In genomic region chr1:64162151-64162550, GRCh38 we compare ENCODE assay signal across 24 cellular contexts. TPM values are rescaled to one million over a fixed set of nuclear protein-coding genes. Genes with fewer than 3 reads are reported as not detected.
DNase-seq lines count a peak whose midpoint lies in the region; ATAC-seq and TF ChIP-seq lines count a peak whose summit lies in the region.
"Had no signal": no experiment of that assay in that cellular context is flagged by ENCODE, and none has a peak within 500 bp of the region (broad histone marks: within the 10 kb centered on the region; RNA-seq: fewer than 3 reads in every experiment).

No MANE protein-coding gene starts in this region.

- H3K4me1 Mint-ChIP-seq in neural progenitor cell = peaks cover 20% of the 10 kb centered on the region
- H3K4me1 Mint-ChIP-seq: activated B cell treated with CpG ODN at 0.5 μM for 24 hours had no signal

- H3K4me3 ChIP-seq in adipocyte (ENCODE audit: low read length) = no peak overlapping the region
- no peak overlapping the region for H3K4me3 ChIP-seq in neural progenitor cell
- H3K4me3 ChIP-seq in gastroesophageal sphincter = no peak overlapping the region
- H3K4me3 ChIP-seq: dorsolateral prefrontal cortex, HAP-1, ovary, upper lobe of right lung had no signal

- no peaks in the 10 kb centered on the region for H3K9me3 Mint-ChIP-seq in neural progenitor cell
- H3K9me3 Mint-ChIP-seq: activated B cell treated with CpG ODN at 0.5 μM for 24 hours; activated T-cell treated with anti-CD3 and anti-CD28 coated beads, Interleukin-2, amount 50 U/mL, for 4 hours had no signal

- no peak for ATAC-seq in GM21619 (IDR thresholded peaks at IDR 0.05; ENCODE audit: unreplicated experiment)
- ATAC-seq in gastroesophageal sphincter = no peak
- ATAC-seq: activated CD8-positive, alpha-beta T cell treated with anti-CD3 and anti-CD28 coated beads, Interleukin-2, amount 10 ng/mL, durations not matched to agents 7 days and 5 days; activated T-cell treated with anti-CD3 and anti-CD28 coated beads, Interleukin-2, amount 50 U/mL, for 4 hours; stimulated activated naive CD8-positive, alpha-beta T cell treated with anti-CD3 and anti-CD28 coated beads, Interleukin-15, Interleukin-2, amounts not matched to agents 100 U/mL and 50 U/mL, for 24 hours had no signal

- no peak for TF ChIP-seq EP300 in gastroesophageal sphincter (IDR thresholded peaks at IDR 0.05)

- no peak overlapping the region for H2AFZ ChIP-seq in neural progenitor cell (replicated peaks)

- H3K9me3 ChIP-seq in adipocyte (ENCODE audit: control insufficient read depth, low read length) (no peaks in the 10 kb centered on the region), neural progenitor cell (ENCODE audit: low read depth) (no peaks in the 10 kb centered on the region), gastroesophageal sphincter (no peaks in the 10 kb centered on the region)
- H3K9me3 ChIP-seq: HAP-1, ovary, upper lobe of right lung had no signal

- peaks cover 29% of the 10 kb centered on the region for H4K20me1 ChIP-seq in neural progenitor cell (ENCODE audit: low read depth)

- H3K4me1 ChIP-seq in adipocyte (ENCODE audit: control insufficient read depth, insufficient read depth, low read length) (peaks cover 52% of the 10 kb centered on the region), neural progenitor cell (peaks cover 23% of the 10 kb centered on the region), gastroesophageal sphincter (peaks cover 0 to 37% (median 4%) of the 10 kb centered on the region in 3 donors)

- peaks cover 28% of the 10 kb centered on the region for H3K36me3 ChIP-seq in adipocyte (ENCODE audit: control insufficient read depth, insufficient read depth, low read length, severe bottlenecking)
- no peaks in the 10 kb centered on the region for H3K36me3 ChIP-seq in neural progenitor cell
- no peaks in the 10 kb centered on the region for H3K36me3 ChIP-seq in gastroesophageal sphincter
- H3K36me3 ChIP-seq: HAP-1, ovary, upper lobe of right lung had no signal

- H3K27ac Mint-ChIP-seq in neural progenitor cell = no peak overlapping the region
- H3K27ac Mint-ChIP-seq: activated B cell treated with CpG ODN at 0.5 μM for 24 hours; activated CD8-positive, alpha-beta T cell treated with anti-CD3 and anti-CD28 coated beads, Interleukin-2, amount 10 ng/mL, durations not matched to agents 7 days and 5 days; activated naive CD8-positive, alpha-beta T cell had no signal

- WGBS in gastroesophageal sphincter (ENCODE audit: low coverage in 1 of 2), 2 donors = 65 to 93% methylated on average over 5 to 6 of the region's 6 CpGs

- H3K27ac ChIP-seq in neural progenitor cell = no peak overlapping the region
- H3K27ac ChIP-seq in gastroesophageal sphincter = peak overlapping the region in 2 of 4 donors; percentile 23 to 48
- H3K27ac ChIP-seq: ovary, upper lobe of right lung had no signal

- H3K4me3 Mint-ChIP-seq in neural progenitor cell = no peak overlapping the region
- H3K4me3 Mint-ChIP-seq: activated B cell treated with CpG ODN at 0.5 μM for 24 hours; activated CD8-positive, alpha-beta T cell treated with anti-CD3 and anti-CD28 coated beads, Interleukin-2, amount 10 ng/mL, durations not matched to agents 7 days and 5 days; activated naive CD8-positive, alpha-beta T cell; activated T-cell treated with anti-CD3 and anti-CD28 coated beads, Interleukin-2, amount 50 U/mL, for 4 hours had no signal

- peaks cover 10% of the 10 kb centered on the region for H3K36me3 Mint-ChIP-seq in neural progenitor cell
- H3K36me3 Mint-ChIP-seq: activated naive CD8-positive, alpha-beta T cell had no signal

- H3K4me2 ChIP-seq in neural progenitor cell = peak overlapping the region; percentile 30

- TF ChIP-seq POLR2A in gastroesophageal sphincter (IDR thresholded peaks at IDR 0.05) = no peak

- peaks cover 4% of the 10 kb centered on the region for H3K79me2 ChIP-seq in neural progenitor cell (ENCODE audit: low read depth)

- peaks cover 2% of the 10 kb centered on the region for H3K27me3 Mint-ChIP-seq in neural progenitor cell (ENCODE audit: insufficient read depth, low read depth)
- H3K27me3 Mint-ChIP-seq: activated B cell treated with CpG ODN at 0.5 μM for 24 hours had no signal

- DNase-seq in D341Med (ENCODE audit: low spot score) (peak; percentile 65), NCI-H2029 treated with DMSO at 0.1 percent for 48 hours (lab: John Stamatoyannopoulos, UW) (peak; percentile 65), adipocyte (ENCODE audit: low read depth) (no peak), neural progenitor cell (ENCODE audit: low spot score) (peak; percentile 68), cerebellar nuclear complex (lab: John Stamatoyannopoulos, UW) (no peak), SW480 (ENCODE audit: low spot score) (no peak)
- DNase-seq: activated B cell treated with CpG ODN at 0.5 μM for 24 hours; activated CD8-positive, alpha-beta T cell treated with anti-CD3 and anti-CD28 coated beads, Interleukin-2, amount 10 ng/mL, durations not matched to agents 7 days and 5 days; activated T-cell treated with anti-CD3 and anti-CD28 coated beads, Interleukin-2, amount 50 U/mL, for 4 hours; dorsolateral prefrontal cortex; KBM-7; NCI-H526 treated with DMSO at 0.1 percent for 48 hours; ovary; SIG-M5; stimulated activated naive CD8-positive, alpha-beta T cell treated with anti-CD3 and anti-CD28 coated beads, Interleukin-15, Interleukin-2, amounts not matched to agents 100 U/mL and 50 U/mL, for 24 hours; T-helper 2 cell; upper lobe of right lung had no signal

- H3F3A ChIP-seq in neural progenitor cell (ENCODE audit: low read depth) = peaks cover 26% of the 10 kb centered on the region

- peak overlapping the region; percentile 68 for H3K9ac ChIP-seq in adipocyte (ENCODE audit: low read length)
- H3K9ac ChIP-seq in neural progenitor cell = no peak overlapping the region

- TF ChIP-seq CTCF in neural progenitor cell (IDR thresholded peaks at IDR 0.05) (no peak), gastroesophageal sphincter (IDR thresholded peaks at IDR 0.05) (no peak)

- H3K27me3 ChIP-seq in adipocyte (replicated peaks; ENCODE audit: control insufficient read depth, insufficient read depth, low read length) = no peaks in the 10 kb centered on the region
- no peaks in the 10 kb centered on the region for H3K27me3 ChIP-seq in neural progenitor cell
- H3K27me3 ChIP-seq in gastroesophageal sphincter = no peaks in the 10 kb centered on the region
- H3K27me3 ChIP-seq: dorsolateral prefrontal cortex, ovary, upper lobe of right lung had no signal

RNA-seq across cellular contexts. Expression of gene UBE2U, which starts 41.3 kb away (rescaled TPM):
- total RNA-seq in neural progenitor cell (ENCODE audit: low replicate concordance) = not detected in 2 replicates
- total RNA-seq in gastroesophageal sphincter = not detected
- total RNA-seq: activated B cell treated with CpG ODN at 0.5 μM for 24 hours; activated CD8-positive, alpha-beta T cell treated with anti-CD3 and anti-CD28 coated beads, Interleukin-2, amount 10 ng/mL, durations not matched to agents 7 days and 5 days; activated T-cell treated with anti-CD3 and anti-CD28 coated beads, Interleukin-2, amount 50 U/mL, for 4 hours; bronchial epithelial cell; lower leg skin; ovary; sciatic nerve; upper lobe of right lung had no signal

Comparison
In these comparisons a context has a peak if more than half of its experiments do, and no peak if none do; other contexts are left out.
1. DNase-seq: peak in D341Med (single experiment), NCI-H2029 treated with DMSO at 0.1 percent for 48 hours (single experiment) and neural progenitor cell (single experiment); none in adipocyte (single experiment), cerebellar nuclear complex (0 of 2) and SW480 (single experiment).